In the genomic region with DNA sequence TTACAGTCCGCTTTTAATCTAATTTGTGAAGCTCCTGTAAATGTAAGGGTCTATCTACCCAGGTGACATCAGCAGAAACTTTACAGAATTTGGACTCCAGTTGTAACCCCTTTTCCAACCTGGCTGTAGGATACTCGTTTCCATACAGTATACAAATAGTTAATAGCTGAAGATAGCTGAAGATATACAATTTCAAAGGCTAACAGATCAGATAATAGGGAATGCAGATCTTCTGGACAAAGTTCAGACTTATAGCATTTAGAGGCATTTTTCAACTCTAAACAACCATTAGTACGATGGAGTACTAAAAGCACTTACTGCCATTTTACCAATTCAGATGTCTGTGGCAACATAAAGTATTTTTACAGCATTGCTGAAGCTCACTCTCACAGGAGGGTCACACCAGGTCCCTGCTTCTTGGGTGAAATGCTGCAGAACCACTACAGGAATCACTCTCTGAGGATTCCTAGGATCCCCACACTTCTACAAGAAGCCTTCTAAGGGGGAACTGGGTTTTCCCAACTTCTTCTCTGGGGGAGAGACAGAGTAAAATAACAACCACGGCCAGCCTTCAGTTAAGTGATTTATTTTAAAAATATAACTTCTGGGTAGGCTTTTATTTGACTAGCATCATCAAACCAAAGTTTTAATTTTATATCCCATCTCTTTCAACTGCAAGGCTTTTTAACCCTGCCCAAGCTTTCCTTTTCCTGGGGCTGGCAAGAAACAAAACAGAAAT, we compare ENCODE assay signal across 1 cellular context.
TF ChIP-seq lines count a peak whose summit lies in the region.

No MANE protein-coding gene starts in this region.

TF ChIP-seq in K562, 482 proteins besides CTCF, POLR2A, EP300 and RAD21:
- TF ChIP-seq ZNF445 (CRISPR knock-in tag; IDR thresholded peaks at IDR 0.05; ENCODE audit: low read depth): no peak
- TF ChIP-seq GTF2E2 (tag; IDR thresholded peaks at IDR 0.05): 0 out of 2 replicates have a peak, but pooled peaks have one; percentile 29
TF ChIP-seq in K562: peak in this region for 1.
